16 cellular contexts compared by ENCODE assay signal in the genomic region with DNA sequence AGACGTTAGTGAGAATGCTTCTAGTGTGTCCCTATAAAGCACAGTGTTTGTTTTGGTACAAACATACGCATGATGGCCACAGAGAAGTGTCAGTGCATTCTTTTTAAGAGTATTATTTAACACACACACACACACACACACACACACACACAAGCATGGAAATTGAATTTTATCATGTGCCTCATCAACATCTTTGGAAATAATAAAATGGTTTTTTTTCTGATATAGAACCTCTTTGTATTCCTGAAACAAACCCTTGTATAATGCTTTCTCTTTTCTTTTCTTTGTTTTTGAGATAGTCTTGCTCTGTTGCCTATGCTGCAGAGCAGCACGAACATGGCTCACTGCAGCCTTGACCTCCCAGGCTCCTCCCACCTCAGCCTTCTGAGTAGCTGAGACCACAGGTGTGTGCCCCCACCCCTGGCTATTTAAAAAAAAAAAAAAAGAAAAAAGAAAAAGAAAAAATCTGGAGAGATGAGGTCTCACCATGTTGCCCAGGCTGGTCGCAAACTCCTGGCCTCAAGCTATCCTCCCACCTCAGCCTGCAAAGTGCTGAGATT.
"Had no signal": no experiment of that assay in that cellular context is flagged by ENCODE, and none has a peak within 500 bp of the region (broad histone marks: within the 10 kb centered on the region; RNA-seq: fewer than 3 reads in every experiment).

No MANE protein-coding gene starts in this region.

- ATAC-seq: gastroesophageal sphincter; left lobe of liver; naive thymus-derived CD8-positive, alpha-beta T cell; right lobe of liver; stimulated activated naive B cell treated with anti-CD40 and anti-IgM and Interleukin-4, amounts not matched to agents 10 μg/mL and 1 μg/mL and 100 μg/mL, for 72 hours; upper lobe of right lung had no signal

- H3K27me3 ChIP-seq: right lobe of liver, suprapubic skin, transverse colon, upper lobe of right lung, uterus had no signal

- H3K4me1 ChIP-seq: gastroesophageal sphincter, right lobe of liver, suprapubic skin, transverse colon, upper lobe of right lung had no signal

- H3K27ac ChIP-seq: gastroesophageal sphincter, right lobe of liver, suprapubic skin, transverse colon, upper lobe of right lung, uterus had no signal

- H3K4me3 ChIP-seq: gastroesophageal sphincter, right lobe of liver, suprapubic skin, transverse colon, upper lobe of right lung, uterus had no signal

- H3K9me3 ChIP-seq: gastroesophageal sphincter, right lobe of liver, suprapubic skin, transverse colon, upper lobe of right lung, uterus had no signal

- H3K36me3 ChIP-seq: gastroesophageal sphincter, right lobe of liver, suprapubic skin, transverse colon, upper lobe of right lung, uterus had no signal

- DNase-seq: cortex of kidney; effector CD4-positive, alpha-beta T cell; mesendoderm; naive thymus-derived CD8-positive, alpha-beta T cell; nephron progenitor cell; right lobe of liver; small intestine; stimulated activated CD4-positive, alpha-beta T cell treated with anti-CD3 and anti-CD28 coated beads, Interleukin-15, amount 100 ng/mL, for 24 hours; stimulated activated CD4-positive, alpha-beta T cell treated with anti-CD3 and anti-CD28 coated beads, Interleukin-2, amount 100 ng/mL, for 48 hours; stimulated activated naive B cell treated with anti-CD40 and anti-IgM and Interleukin-4, amounts not matched to agents 10 μg/mL and 1 μg/mL and 100 μg/mL, for 72 hours; transverse colon; upper lobe of right lung; uterus had no signal
